Comparison of ENCODE assay signal across 1 cellular context in the genomic region with DNA sequence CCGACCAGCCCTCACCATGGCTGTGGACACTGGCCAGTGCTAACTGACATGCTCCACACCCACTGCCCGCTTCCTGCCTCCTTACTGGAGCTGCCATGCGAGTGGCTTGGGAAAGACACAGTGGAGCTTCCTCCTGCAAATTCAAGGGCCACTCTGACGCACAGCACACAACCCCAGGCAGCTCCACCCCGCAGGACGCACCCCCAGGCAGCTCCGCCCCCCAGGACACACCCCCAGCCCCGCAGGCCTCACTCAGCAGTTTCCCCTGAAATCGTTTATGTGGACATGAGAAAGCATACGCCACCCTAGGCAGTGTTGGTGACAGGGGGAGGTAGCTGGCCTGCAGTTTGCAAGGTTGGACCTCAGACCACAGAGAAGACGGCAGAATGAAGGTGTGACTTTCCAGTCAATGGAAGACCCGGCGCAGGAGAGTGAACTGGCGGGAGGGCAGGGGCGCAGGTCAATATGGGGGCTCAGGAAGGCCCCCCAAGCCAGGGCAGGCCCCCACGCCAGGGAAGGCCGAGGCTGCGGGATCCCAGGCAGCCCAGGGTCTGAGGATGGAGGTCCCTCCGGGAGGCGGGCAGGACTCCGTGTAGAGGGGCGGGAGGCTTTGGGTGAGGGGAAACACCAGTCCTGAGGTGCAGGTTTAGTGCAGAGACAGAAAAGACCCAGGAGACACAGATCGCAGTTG.
TF ChIP-seq lines count a peak whose summit lies in the region.

No MANE protein-coding gene starts in this region.

TF ChIP-seq in WTC11, 78 proteins besides CTCF, POLR2A, EP300 and RAD21 (continued from another document):
- TF ChIP-seq, protein P1, sequence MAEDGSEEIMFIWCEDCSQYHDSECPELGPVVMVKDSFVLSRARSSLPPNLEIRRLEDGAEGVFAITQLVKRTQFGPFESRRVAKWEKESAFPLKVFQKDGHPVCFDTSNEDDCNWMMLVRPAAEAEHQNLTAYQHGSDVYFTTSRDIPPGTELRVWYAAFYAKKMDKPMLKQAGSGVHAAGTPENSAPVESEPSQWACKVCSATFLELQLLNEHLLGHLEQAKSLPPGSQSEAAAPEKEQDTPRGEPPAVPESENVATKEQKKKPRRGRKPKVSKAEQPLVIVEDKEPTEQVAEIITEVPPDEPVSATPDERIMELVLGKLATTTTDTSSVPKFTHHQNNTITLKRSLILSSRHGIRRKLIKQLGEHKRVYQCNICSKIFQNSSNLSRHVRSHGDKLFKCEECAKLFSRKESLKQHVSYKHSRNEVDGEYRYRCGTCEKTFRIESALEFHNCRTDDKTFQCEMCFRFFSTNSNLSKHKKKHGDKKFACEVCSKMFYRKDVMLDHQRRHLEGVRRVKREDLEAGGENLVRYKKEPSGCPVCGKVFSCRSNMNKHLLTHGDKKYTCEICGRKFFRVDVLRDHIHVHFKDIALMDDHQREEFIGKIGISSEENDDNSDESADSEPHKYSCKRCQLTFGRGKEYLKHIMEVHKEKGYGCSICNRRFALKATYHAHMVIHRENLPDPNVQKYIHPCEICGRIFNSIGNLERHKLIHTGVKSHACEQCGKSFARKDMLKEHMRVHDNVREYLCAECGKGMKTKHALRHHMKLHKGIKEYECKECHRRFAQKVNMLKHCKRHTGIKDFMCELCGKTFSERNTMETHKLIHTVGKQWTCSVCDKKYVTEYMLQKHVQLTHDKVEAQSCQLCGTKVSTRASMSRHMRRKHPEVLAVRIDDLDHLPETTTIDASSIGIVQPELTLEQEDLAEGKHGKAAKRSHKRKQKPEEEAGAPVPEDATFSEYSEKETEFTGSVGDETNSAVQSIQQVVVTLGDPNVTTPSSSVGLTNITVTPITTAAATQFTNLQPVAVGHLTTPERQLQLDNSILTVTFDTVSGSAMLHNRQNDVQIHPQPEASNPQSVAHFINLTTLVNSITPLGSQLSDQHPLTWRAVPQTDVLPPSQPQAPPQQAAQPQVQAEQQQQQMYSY (CRISPR knock-in tag; IDR thresholded peaks at IDR 0.05): no peak
- TF ChIP-seq EMX1 (CRISPR knock-in tag; IDR thresholded peaks at IDR 0.05) (no peak), ZNF416 (CRISPR knock-in tag; IDR thresholded peaks at IDR 0.05) (no peak), MXD4 (CRISPR knock-in tag; IDR thresholded peaks at IDR 0.05; ENCODE audit: borderline replicate concordance) (no peak), CREM (CRISPR knock-in tag; IDR thresholded peaks at IDR 0.05) (no peak), OVOL2 (CRISPR knock-in tag; IDR thresholded peaks at IDR 0.05; ENCODE audit: borderline replicate concordance) (no peak), ZNF396 (CRISPR knock-in tag; IDR thresholded peaks at IDR 0.05; ENCODE audit: borderline replicate concordance) (no peak)
- TF ChIP-seq, protein P2, sequence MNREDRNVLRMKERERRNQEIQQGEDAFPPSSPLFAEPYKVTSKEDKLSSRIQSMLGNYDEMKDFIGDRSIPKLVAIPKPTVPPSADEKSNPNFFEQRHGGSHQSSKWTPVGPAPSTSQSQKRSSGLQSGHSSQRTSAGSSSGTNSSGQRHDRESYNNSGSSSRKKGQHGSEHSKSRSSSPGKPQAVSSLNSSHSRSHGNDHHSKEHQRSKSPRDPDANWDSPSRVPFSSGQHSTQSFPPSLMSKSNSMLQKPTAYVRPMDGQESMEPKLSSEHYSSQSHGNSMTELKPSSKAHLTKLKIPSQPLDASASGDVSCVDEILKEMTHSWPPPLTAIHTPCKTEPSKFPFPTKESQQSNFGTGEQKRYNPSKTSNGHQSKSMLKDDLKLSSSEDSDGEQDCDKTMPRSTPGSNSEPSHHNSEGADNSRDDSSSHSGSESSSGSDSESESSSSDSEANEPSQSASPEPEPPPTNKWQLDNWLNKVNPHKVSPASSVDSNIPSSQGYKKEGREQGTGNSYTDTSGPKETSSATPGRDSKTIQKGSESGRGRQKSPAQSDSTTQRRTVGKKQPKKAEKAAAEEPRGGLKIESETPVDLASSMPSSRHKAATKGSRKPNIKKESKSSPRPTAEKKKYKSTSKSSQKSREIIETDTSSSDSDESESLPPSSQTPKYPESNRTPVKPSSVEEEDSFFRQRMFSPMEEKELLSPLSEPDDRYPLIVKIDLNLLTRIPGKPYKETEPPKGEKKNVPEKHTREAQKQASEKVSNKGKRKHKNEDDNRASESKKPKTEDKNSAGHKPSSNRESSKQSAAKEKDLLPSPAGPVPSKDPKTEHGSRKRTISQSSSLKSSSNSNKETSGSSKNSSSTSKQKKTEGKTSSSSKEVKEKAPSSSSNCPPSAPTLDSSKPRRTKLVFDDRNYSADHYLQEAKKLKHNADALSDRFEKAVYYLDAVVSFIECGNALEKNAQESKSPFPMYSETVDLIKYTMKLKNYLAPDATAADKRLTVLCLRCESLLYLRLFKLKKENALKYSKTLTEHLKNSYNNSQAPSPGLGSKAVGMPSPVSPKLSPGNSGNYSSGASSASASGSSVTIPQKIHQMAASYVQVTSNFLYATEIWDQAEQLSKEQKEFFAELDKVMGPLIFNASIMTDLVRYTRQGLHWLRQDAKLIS (CRISPR knock-in tag; IDR thresholded peaks at IDR 0.05; ENCODE audit: borderline replicate concordance): no peak
- TF ChIP-seq, protein P3, sequence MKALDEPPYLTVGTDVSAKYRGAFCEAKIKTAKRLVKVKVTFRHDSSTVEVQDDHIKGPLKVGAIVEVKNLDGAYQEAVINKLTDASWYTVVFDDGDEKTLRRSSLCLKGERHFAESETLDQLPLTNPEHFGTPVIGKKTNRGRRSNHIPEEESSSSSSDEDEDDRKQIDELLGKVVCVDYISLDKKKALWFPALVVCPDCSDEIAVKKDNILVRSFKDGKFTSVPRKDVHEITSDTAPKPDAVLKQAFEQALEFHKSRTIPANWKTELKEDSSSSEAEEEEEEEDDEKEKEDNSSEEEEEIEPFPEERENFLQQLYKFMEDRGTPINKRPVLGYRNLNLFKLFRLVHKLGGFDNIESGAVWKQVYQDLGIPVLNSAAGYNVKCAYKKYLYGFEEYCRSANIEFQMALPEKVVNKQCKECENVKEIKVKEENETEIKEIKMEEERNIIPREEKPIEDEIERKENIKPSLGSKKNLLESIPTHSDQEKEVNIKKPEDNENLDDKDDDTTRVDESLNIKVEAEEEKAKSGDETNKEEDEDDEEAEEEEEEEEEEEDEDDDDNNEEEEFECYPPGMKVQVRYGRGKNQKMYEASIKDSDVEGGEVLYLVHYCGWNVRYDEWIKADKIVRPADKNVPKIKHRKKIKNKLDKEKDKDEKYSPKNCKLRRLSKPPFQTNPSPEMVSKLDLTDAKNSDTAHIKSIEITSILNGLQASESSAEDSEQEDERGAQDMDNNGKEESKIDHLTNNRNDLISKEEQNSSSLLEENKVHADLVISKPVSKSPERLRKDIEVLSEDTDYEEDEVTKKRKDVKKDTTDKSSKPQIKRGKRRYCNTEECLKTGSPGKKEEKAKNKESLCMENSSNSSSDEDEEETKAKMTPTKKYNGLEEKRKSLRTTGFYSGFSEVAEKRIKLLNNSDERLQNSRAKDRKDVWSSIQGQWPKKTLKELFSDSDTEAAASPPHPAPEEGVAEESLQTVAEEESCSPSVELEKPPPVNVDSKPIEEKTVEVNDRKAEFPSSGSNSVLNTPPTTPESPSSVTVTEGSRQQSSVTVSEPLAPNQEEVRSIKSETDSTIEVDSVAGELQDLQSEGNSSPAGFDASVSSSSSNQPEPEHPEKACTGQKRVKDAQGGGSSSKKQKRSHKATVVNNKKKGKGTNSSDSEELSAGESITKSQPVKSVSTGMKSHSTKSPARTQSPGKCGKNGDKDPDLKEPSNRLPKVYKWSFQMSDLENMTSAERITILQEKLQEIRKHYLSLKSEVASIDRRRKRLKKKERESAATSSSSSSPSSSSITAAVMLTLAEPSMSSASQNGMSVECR (CRISPR knock-in tag; IDR thresholded peaks at IDR 0.05; ENCODE audit: borderline replicate concordance): no peak
- TF ChIP-seq, protein P4, sequence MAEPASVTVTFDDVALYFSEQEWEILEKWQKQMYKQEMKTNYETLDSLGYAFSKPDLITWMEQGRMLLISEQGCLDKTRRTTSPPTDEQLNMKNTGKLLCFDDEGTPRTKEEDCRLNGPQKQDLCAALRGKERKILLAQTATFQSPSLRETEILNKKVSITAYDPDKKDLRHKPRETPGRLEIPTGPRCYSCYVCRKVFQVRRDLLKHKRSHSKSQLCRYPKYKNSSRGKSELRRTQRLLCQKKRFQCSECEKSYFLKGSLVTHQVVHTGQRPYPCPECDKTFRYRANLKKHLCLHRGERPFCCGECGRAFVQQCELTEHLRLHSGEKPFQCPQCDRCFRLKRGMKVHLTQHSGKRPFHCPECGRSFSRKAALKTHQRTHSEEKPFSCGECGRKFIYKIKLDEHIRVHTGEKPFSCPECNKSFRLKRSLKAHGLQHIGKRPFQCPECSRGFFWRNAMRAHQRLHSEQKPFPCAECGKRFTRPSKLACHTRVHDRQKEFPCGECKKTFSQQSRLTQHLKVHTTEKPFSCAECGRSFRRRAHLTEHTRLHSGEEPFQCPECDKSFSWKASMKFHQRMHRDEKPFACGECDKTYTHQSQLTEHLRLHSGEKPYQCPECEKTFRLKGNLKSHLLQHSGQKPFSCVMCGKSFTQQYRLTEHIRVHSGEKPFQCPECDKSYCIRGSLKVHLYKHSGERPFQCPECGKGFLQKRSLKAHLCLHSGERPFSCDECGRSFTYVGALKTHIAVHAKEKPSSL (CRISPR knock-in tag; conservative IDR thresholded peaks at IDR 0.05): no peak
TF ChIP-seq in WTC11: peak in this region for 0.
